8 cellular contexts compared by ENCODE assay signal in the genomic region with DNA sequence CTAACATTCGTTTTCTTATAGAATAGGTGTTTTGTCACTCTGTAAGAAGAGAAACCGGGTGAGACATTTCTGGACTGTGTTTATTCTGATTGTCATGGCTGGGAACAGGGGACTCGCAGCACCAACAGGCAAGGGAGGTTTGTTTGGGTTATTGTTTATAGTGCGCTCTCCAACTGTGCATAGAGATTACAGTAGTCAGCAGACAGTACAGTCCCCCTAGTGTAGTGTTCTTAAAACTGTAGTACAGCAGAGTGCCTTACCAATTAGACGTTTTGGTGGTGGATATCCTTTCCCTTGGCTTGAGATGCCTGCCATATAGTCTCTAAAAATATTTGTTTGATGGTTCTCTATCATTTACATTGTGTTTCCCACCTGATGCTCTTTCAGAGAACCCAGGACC. TPM values are rescaled to one million over a fixed set of nuclear protein-coding genes. Genes with fewer than 3 reads are reported as not detected.
DNase-seq lines count a peak whose midpoint lies in the region; ATAC-seq and TF ChIP-seq lines count a peak whose summit lies in the region.

No MANE protein-coding gene starts in this region.

- H3K4me3 ChIP-seq in fibroblast of pulmonary artery (replicated peaks; ENCODE audit: low read depth, low read length) (no peak overlapping the region), stomach smooth muscle (ENCODE audit: low read length in 2 of 2) (peak overlapping the region in 1 of 2 donors; percentile 94)

- no peaks in the 10 kb centered on the region for H3K36me3 ChIP-seq in stomach smooth muscle (ENCODE audit: control insufficient read depth in 2 of 2, insufficient read depth in 2 of 2, low read length in 2 of 2)

- peaks cover 10% of the 10 kb centered on the region for H3K4me1 Mint-ChIP-seq in activated CD4-positive, alpha-beta memory T cell treated with anti-CD3 and anti-CD28 coated beads, Interleukin-2, amount 10 ng/mL, durations not matched to agents 7 days and 5 days

- H3K9me3 ChIP-seq in stomach smooth muscle (ENCODE audit: control insufficient read depth in 2 of 2, low read length in 2 of 2), result no peaks in the 10 kb centered on the region

- H3K4me3 Mint-ChIP-seq in activated CD4-positive, alpha-beta memory T cell treated with anti-CD3 and anti-CD28 coated beads, Interleukin-2, amount 10 ng/mL, durations not matched to agents 7 days and 5 days, result no peak overlapping the region

- DNase-seq in Right ventricle myocardium superior (no peak), left cardiac atrium (no peak), NCI-H748 (lab: John Stamatoyannopoulos, UW; ENCODE audit: unreplicated experiment) (peak; percentile 49), fibroblast of pulmonary artery (ENCODE audit: low read depth) (peak; percentile 19)
- no peak for DNase-seq in activated CD4-positive, alpha-beta memory T cell treated with anti-CD3 and anti-CD28 coated beads, Interleukin-2, amount 10 ng/mL, durations not matched to agents 7 days and 5 days
- no peak for DNase-seq in activated CD4-positive, alpha-beta T cell treated with anti-CD3 and anti-CD28 coated beads for 4 hours

- H3K27ac ChIP-seq in stomach smooth muscle (ENCODE audit: low read length), result peak overlapping the region; percentile 83

- intact Hi-C loops in Right ventricle myocardium superior (cut with DNase I), result loop anchor here (5.0 to 10.0 kb wide), 2 partner anchors 137 to 609 kb away; a partner anchor contains a TSS
- intact Hi-C loops in left cardiac atrium (cut with DNase I), result loop anchor here (5.0 to 10.0 kb wide), 4 partner anchors 137 to 272 kb away; no protein-coding TSS in a partner anchor

- H3K9ac ChIP-seq in stomach smooth muscle (ENCODE audit: low read length in 2 of 2), result no peak overlapping the region

- no peaks in the 10 kb centered on the region for H3K9me3 Mint-ChIP-seq in activated CD4-positive, alpha-beta memory T cell treated with anti-CD3 and anti-CD28 coated beads, Interleukin-2, amount 10 ng/mL, durations not matched to agents 7 days and 5 days

- no peak overlapping the region for H3K27ac Mint-ChIP-seq in activated CD4-positive, alpha-beta memory T cell treated with anti-CD3 and anti-CD28 coated beads, Interleukin-2, amount 10 ng/mL, durations not matched to agents 7 days and 5 days

- POLR2A ChIA-PET in activated CD4-positive, alpha-beta memory T cell treated with anti-CD3 and anti-CD28 coated beads, Interleukin-2, amount 10 ng/mL, durations not matched to agents 7 days and 5 days (lab: Charles Lee), result no interaction called here

- TF ChIP-seq CTCF in fibroblast of pulmonary artery (IDR thresholded peaks at IDR 0.05; ENCODE audit: low read length, missing control alignments), result no peak

- H3K4me1 ChIP-seq in stomach smooth muscle (ENCODE audit: control insufficient read depth, insufficient read depth, low read length), result peaks cover 13% of the 10 kb centered on the region

- H3K27me3 Mint-ChIP-seq in activated CD4-positive, alpha-beta memory T cell treated with anti-CD3 and anti-CD28 coated beads, Interleukin-2, amount 10 ng/mL, durations not matched to agents 7 days and 5 days, result peaks cover 62% of the 10 kb centered on the region

- CTCF ChIA-PET in activated CD4-positive, alpha-beta memory T cell treated with anti-CD3 and anti-CD28 coated beads, Interleukin-2, amount 10 ng/mL, durations not matched to agents 7 days and 5 days (lab: Charles Lee), result no interaction called here

- no peaks in the 10 kb centered on the region for H3K27me3 ChIP-seq in stomach smooth muscle (ENCODE audit: control insufficient read depth in 1 of 2, insufficient read depth in 2 of 2, low read length in 2 of 2)

- ATAC-seq in Right ventricle myocardium superior (ENCODE audit: poor library complexity) (peak; percentile 7), left cardiac atrium (no peak), HG02571 (IDR thresholded peaks at IDR 0.05; ENCODE audit: unreplicated experiment) (no peak)

- no peaks in the 10 kb centered on the region for H3K36me3 Mint-ChIP-seq in activated CD4-positive, alpha-beta memory T cell treated with anti-CD3 and anti-CD28 coated beads, Interleukin-2, amount 10 ng/mL, durations not matched to agents 7 days and 5 days (ENCODE audit: low read depth)

RNA-seq across cellular contexts. Expression of a gene that starts 0.8 kb away (rescaled TPM):
- 53.3 TPM for total RNA-seq in Right ventricle myocardium superior
- 10 to 100 TPM; 38.4 to 40.0 TPM for total RNA-seq in left cardiac atrium
- total RNA-seq in activated CD4-positive, alpha-beta memory T cell treated with anti-CD3 and anti-CD28 coated beads, Interleukin-2, amount 10 ng/mL, durations not matched to agents 7 days and 5 days, result not detected

Comparison
In these comparisons a context has a peak if more than half of its experiments do, and no peak if none do; other contexts are left out.
1. DNase-seq: peak in NCI-H748 (single experiment) and fibroblast of pulmonary artery (single experiment); none in Right ventricle myocardium superior (single experiment), left cardiac atrium (single experiment), activated CD4-positive, alpha-beta memory T cell treated with anti-CD3 and anti-CD28 coated beads, Interleukin-2, amount 10 ng/mL, durations not matched to agents 7 days and 5 days (single experiment) and activated CD4-positive, alpha-beta T cell treated with anti-CD3 and anti-CD28 coated beads for 4 hours (0 of 2).
2. RNA of a gene that starts 0.8 kb away (total RNA-seq): 53.3 TPM in Right ventricle myocardium superior (single experiment) and 38.4 to 40.0 TPM in left cardiac atrium; not detected in activated CD4-positive, alpha-beta memory T cell treated with anti-CD3 and anti-CD28 coated beads, Interleukin-2, amount 10 ng/mL, durations not matched to agents 7 days and 5 days; every median in the first group is over 10 times any median in the second.